Comparison of ENCODE assay signal across 8 cellular contexts in genomic region chr1:151059342-151060240, GRCh38. TPM values are rescaled to one million over a fixed set of nuclear protein-coding genes. Genes with fewer than 3 reads are reported as not detected.
DNase-seq lines count a peak whose midpoint lies in the region; ATAC-seq, FAIRE-seq and TF ChIP-seq lines count a peak whose summit lies in the region.

A gene with protein sequence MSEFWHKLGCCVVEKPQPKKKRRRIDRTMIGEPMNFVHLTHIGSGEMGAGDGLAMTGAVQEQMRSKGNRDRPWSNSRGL (minus strand): TSS chr1:151059622. CDS start chr1:151055730, 3,892 bp downstream.

- DNase-seq in A549 (ENCODE audit: low read depth in 1 of 2, low spot score in 1 of 2): peak; percentile 88 to 94
- DNase-seq in NCI-H2196 (lab: John Stamatoyannopoulos, UW; ENCODE audit: unreplicated experiment): peak; percentile 83
- peak; percentile 98 for DNase-seq in WERI-Rb-1
- peak; percentile 67 for DNase-seq in bronchial epithelial cell (ENCODE audit: low read depth)
- DNase-seq in inferior parietal cortex (ENCODE audit: extremely low spot score): peak; percentile 80
- peak; percentile 78 for DNase-seq in stimulated activated CD4-positive, alpha-beta T cell treated with anti-CD3 and anti-CD28 coated beads, Interleukin-12 subunit alpha, Interleukin-12 subunit beta, amount 100 ng/mL, for 4 hours

- peak within 1 kb of the TSS; percentile 98 for H3K4me2 ChIP-seq in A549

- H3K4me3 ChIP-seq in A549 (peak within 1 kb of the TSS; percentile 90), WERI-Rb-1 (ENCODE audit: low read depth, low read length) (peak within 1 kb of the TSS; percentile 90), bronchial epithelial cell (ENCODE audit: low read depth, low read length) (peak within 1 kb of the TSS; percentile 92)

- H3K9me3 ChIP-seq in A549: no peaks in the 10 kb centered on the region
- no peaks in the 10 kb centered on the region for H3K9me3 ChIP-seq in WERI-Rb-1 (ENCODE audit: severe bottlenecking)

- CTCF ChIA-PET in A549 (lab: Yijun Ruan, JAX): interaction anchor here (0.5 to 7.8 kb wide), 23 partner anchors 9 to 219 kb away, joined by 3 to 86 read pairs (median 3); partner anchors contain the start of genes C1orf56, GABPB2, MINDY1 and PRUNE1

- 0% methylated on average over 18 of the region's 53 CpGs for WGBS in A549 (ENCODE audit: missing lambda C conversion rate)

- peak in 1 of 2 experiments; percentile 27; a peak in 3 of 5 replicates for TF ChIP-seq RAD21 in A549 (conservative IDR thresholded peaks at IDR 0.05 in 1 of 2, IDR thresholded peaks at IDR 0.05 in 1 of 2)

- H3K4me1 ChIP-seq in A549: peaks cover 52% of the 10 kb centered on the region

- no peaks in the 10 kb centered on the region for H3K27me3 ChIP-seq in WERI-Rb-1 (ENCODE audit: insufficient read depth, low read depth, severe bottlenecking)
- no peaks in the 10 kb centered on the region for H3K27me3 ChIP-seq in bronchial epithelial cell (ENCODE audit: control insufficient read depth, insufficient read depth, low read length)

- H3K27ac ChIP-seq in A549: peak within 1 kb of the TSS; percentile 98 to 100
- peak within 1 kb of the TSS; percentile 79 for H3K27ac ChIP-seq in WERI-Rb-1

- peak; percentile 68 for TF ChIP-seq POLR2A in A549 (IDR thresholded peaks at IDR 0.05; ENCODE audit: low read length)

- FAIRE-seq in A549 (lab: Jason Lieb, UNC) (no peak), bronchial epithelial cell (lab: Jason Lieb, UNC) (no peak)

- POLR2A ChIA-PET in A549 (lab: Yijun Ruan, JAX): interaction anchor here (0.8 to 5.6 kb wide), 6 partner anchors 8 to 12 kb away, joined by 3 to 34 read pairs (median 5); partner anchors contain the start of genes C1orf56 and GABPB2

- ATAC-seq in A549 (peak; percentile 90 to 93), GM18519 (IDR thresholded peaks at IDR 0.05; ENCODE audit: low FRiP score, unreplicated experiment) (peak; percentile 67), HG03064 (IDR thresholded peaks at IDR 0.05; ENCODE audit: low read depth, unreplicated experiment) (peak; percentile 71)

- TF ChIP-seq EP300 in A549 (IDR thresholded peaks at IDR 0.05): no peak

- TF ChIP-seq CTCF in A549 (IDR thresholded peaks at IDR 0.05) (peak; percentile 42; the same call in 2 of the 3 replicates), WERI-Rb-1 (IDR thresholded peaks at IDR 0.05; ENCODE audit: low read depth, low read length) (peak; percentile 99), bronchial epithelial cell (IDR thresholded peaks at IDR 0.05; ENCODE audit: insufficient read depth, low read length, severe bottlenecking) (peak; percentile 90)

- peaks cover 62% of the 10 kb centered on the region for H3K36me3 ChIP-seq in WERI-Rb-1
- H3K36me3 ChIP-seq in bronchial epithelial cell (ENCODE audit: control insufficient read depth, insufficient read depth, low read length): peaks cover 13% of the 10 kb centered on the region

TF ChIP-seq in A549, 52 proteins besides CTCF, POLR2A, EP300 and RAD21:
- peak; percentile 92 to 98 for TF ChIP-seq CEBPB (IDR thresholded peaks at IDR 0.05)
- peak; percentile 26; the same call in 1 of the 3 replicates for TF ChIP-seq SMC3 (IDR thresholded peaks at IDR 0.05)
- TF ChIP-seq CBX8 (IDR thresholded peaks at IDR 0.05): no peak
- no peak for TF ChIP-seq HEYL (CRISPR knock-in tag; IDR thresholded peaks at IDR 0.05)
- no peak for TF ChIP-seq RCOR1 (IDR thresholded peaks at IDR 0.05; ENCODE audit: low read depth, low read length)
- TF ChIP-seq, protein P1, sequence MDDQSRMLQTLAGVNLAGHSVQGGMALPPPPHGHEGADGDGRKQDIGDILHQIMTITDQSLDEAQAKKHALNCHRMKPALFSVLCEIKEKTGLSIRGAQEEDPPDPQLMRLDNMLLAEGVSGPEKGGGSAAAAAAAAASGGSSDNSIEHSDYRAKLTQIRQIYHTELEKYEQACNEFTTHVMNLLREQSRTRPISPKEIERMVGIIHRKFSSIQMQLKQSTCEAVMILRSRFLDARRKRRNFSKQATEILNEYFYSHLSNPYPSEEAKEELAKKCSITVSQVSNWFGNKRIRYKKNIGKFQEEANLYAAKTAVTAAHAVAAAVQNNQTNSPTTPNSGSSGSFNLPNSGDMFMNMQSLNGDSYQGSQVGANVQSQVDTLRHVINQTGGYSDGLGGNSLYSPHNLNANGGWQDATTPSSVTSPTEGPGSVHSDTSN (IDR thresholded peaks at IDR 0.05): peak; percentile 28; the same call in 1 of the 2 replicates
- TF ChIP-seq MYC (IDR thresholded peaks at IDR 0.05; ENCODE audit: borderline replicate concordance, low read length): no peak
- TF ChIP-seq, protein P2, sequence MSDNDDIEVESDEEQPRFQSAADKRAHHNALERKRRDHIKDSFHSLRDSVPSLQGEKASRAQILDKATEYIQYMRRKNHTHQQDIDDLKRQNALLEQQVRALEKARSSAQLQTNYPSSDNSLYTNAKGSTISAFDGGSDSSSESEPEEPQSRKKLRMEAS (IDR thresholded peaks at IDR 0.05): peak; percentile 76
- TF ChIP-seq, protein P3, sequence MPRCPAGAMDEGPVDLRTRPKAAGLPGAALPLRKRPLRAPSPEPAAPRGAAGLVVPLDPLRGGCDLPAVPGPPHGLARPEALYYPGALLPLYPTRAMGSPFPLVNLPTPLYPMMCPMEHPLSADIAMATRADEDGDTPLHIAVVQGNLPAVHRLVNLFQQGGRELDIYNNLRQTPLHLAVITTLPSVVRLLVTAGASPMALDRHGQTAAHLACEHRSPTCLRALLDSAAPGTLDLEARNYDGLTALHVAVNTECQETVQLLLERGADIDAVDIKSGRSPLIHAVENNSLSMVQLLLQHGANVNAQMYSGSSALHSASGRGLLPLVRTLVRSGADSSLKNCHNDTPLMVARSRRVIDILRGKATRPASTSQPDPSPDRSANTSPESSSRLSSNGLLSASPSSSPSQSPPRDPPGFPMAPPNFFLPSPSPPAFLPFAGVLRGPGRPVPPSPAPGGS (IDR thresholded peaks at IDR 0.05): peak; percentile 57; the same call in 1 of the 3 replicates
- peak; percentile 42 to 85; a peak in 4 of 5 replicates for TF ChIP-seq JUN (IDR thresholded peaks at IDR 0.05)
- peak; percentile 45; the same call in 1 of the 2 replicates for TF ChIP-seq PHF8 (IDR thresholded peaks at IDR 0.05; ENCODE audit: borderline replicate concordance, low read depth)

RNA-seq across cellular contexts. Expression of the gene that starts here (rescaled TPM):
- 78.1 and 83.1 TPM in 2 replicates for polyA plus RNA-seq in A549 (2011; rRNA removed)
- 26.2 and 30.5 TPM in 2 replicates for polyA plus RNA-seq in A549 (2012; cell fraction: cytosol; rRNA removed)
- polyA plus RNA-seq in A549 (2012; cell fraction: nucleus; rRNA removed): 25.4 and 35.1 TPM in 2 replicates
- polyA plus RNA-seq in A549 (2017; fragmentation: RNase III; extraction: RNeasy Plus Mini Kit Qiagen cat#74134 plus additional on column Dnase treatment): 50.6 to 54.7 TPM (median 52.0 TPM) in 3 replicates
- 68.8 and 71.3 TPM in 2 replicates for polyA minus RNA-seq in A549 (2011; rRNA and poly(A)+ RNA removed)
- total RNA-seq in bronchial epithelial cell: 81.6 and 125 TPM in 2 replicates

Comparison
In these comparisons a context has a peak if more than half of its experiments do, and no peak if none do; other contexts are left out.
1. Peak in every context shown above with its lines: DNase-seq, ATAC-seq, H3K4me3 ChIP-seq and H3K27ac ChIP-seq.
2. CTCF ChIP-seq: peak in every context shown above with its lines; median percentile 99 in WERI-Rb-1; 90 in bronchial epithelial cell; 42 in A549.